In the genomic region with DNA sequence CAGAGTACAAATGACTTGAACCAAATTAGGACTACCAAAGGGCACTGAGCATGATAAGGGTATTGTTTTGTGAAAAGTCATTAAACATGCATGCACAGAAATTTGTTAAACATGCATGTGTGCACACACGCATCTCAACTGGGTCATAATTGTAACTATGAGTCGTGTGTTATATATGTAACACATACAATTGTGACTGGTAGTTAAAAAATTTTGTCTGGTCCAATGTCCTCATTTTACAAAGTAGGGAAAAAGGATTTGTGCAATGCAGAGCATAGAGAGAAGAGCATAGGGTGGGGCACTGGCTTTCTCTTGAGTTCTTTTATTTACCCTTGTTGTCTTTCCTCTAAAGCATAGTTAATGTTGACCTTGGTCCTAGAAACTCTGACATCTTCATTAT, we compare ENCODE assay signal across 14 cellular contexts. TPM values are rescaled to one million over a fixed set of nuclear protein-coding genes. Genes with fewer than 3 reads are reported as not detected.
DNase-seq lines count a peak whose midpoint lies in the region; ATAC-seq and TF ChIP-seq lines count a peak whose summit lies in the region.
"Had no signal": no experiment of that assay in that cellular context is flagged by ENCODE, and none has a peak within 500 bp of the region (broad histone marks: within the 10 kb centered on the region; RNA-seq: fewer than 3 reads in every experiment).

No MANE protein-coding gene starts in this region.

- no peak overlapping the region for H2AFZ ChIP-seq in hepatocyte

- H3K4me2 ChIP-seq in hepatocyte, result peak overlapping the region; percentile 38

- H3K36me3 Mint-ChIP-seq in T-helper 2 cell treated with Interferon-gamma antibody and Interleukin-4, amounts not matched to agents 5 μg/mL and 100 μg/mL, for 36 hours (ENCODE audit: low read depth), result no peaks in the 10 kb centered on the region

- H3K27me3 ChIP-seq in RWPE2 (ENCODE audit: insufficient read depth, poor library complexity, severe bottlenecking) (no peaks in the 10 kb centered on the region), hepatocyte (no peaks in the 10 kb centered on the region)
- H3K27me3 ChIP-seq: BE2C had no signal

- POLR2A ChIA-PET in HEK293 (lab: Yijun Ruan, JAX), result interaction anchor here (0.5 kb wide), 1 partner anchor 373 kb away, joined by 3 read pairs; no protein-coding TSS in a partner anchor

- CTCF ChIA-PET in HEK293 (lab: Yijun Ruan, JAX), result interaction anchor here (0.6 to 1.1 kb wide), 6 partner anchors 9 to 71 kb away, joined by 3 read pairs; no protein-coding TSS in a partner anchor

- H3K9me2 ChIP-seq in hepatocyte (replicated peaks; ENCODE audit: insufficient read depth), result no peaks in the 10 kb centered on the region

- WGBS in hepatocyte (ENCODE audit: low lambda C conversion rate, missing lambda C conversion rate), result 71% methylated on average over 2 of the region's 2 CpGs

- peaks cover 32% of the 10 kb centered on the region for H3K27me3 Mint-ChIP-seq in T-helper 2 cell treated with Interferon-gamma antibody and Interleukin-4, amounts not matched to agents 5 μg/mL and 100 μg/mL, for 36 hours (ENCODE audit: low read depth)

- H3K36me3 ChIP-seq in HEK293 (ENCODE audit: control insufficient read depth in 2 of 2, insufficient read depth in 1 of 2, low read length in 2 of 2) (no peaks in the 10 kb centered on the region), RWPE2 (ENCODE audit: low read depth) (no peaks in the 10 kb centered on the region), hepatocyte (replicated peaks; ENCODE audit: insufficient read depth, low read depth) (no peaks in the 10 kb centered on the region)
- H3K36me3 ChIP-seq: BE2C had no signal

- no peaks in the 10 kb centered on the region for H4K20me1 ChIP-seq in hepatocyte (ENCODE audit: insufficient read depth, poor library complexity, severe bottlenecking)

- H3K27ac Mint-ChIP-seq in T-helper 2 cell treated with Interferon-gamma antibody and Interleukin-4, amounts not matched to agents 5 μg/mL and 100 μg/mL, for 36 hours, result no peak overlapping the region
- H3K27ac Mint-ChIP-seq: CD4-positive, alpha-beta T cell had no signal

- H3K4me3 Mint-ChIP-seq in T-helper 2 cell treated with Interferon-gamma antibody and Interleukin-4, amounts not matched to agents 5 μg/mL and 100 μg/mL, for 36 hours, result no peak overlapping the region
- H3K4me3 Mint-ChIP-seq: CD4-positive, alpha-beta T cell had no signal

- H3K9me3 ChIP-seq in HEK293 (ENCODE audit: control insufficient read depth, insufficient read depth, low read depth, low read length) (no peaks in the 10 kb centered on the region), RWPE2 (ENCODE audit: severe bottlenecking) (no peaks in the 10 kb centered on the region), hepatocyte (ENCODE audit: low read depth) (no peaks in the 10 kb centered on the region)
- H3K9me3 ChIP-seq: BE2C had no signal

- TF ChIP-seq CTCF in 22Rv1 (IDR thresholded peaks at IDR 0.05) (no peak), HEK293 (tag by site-specific recombination; IDR thresholded peaks at IDR 0.05) (no peak), RWPE2 (IDR thresholded peaks at IDR 0.05; ENCODE audit: poor library complexity, severe bottlenecking) (no peak), hepatocyte (IDR thresholded peaks at IDR 0.05; ENCODE audit: poor library complexity) (no peak)

- H3K27ac ChIP-seq in 22Rv1 (peak overlapping the region; percentile 26; the same call in 1 of the 2 replicates), HEK293 (ENCODE audit: extremely low read depth, low read depth, low read length) (no peak overlapping the region), RWPE2 (ENCODE audit: poor library complexity, severe bottlenecking) (peak overlapping the region; percentile 55), hepatocyte (peak overlapping the region; percentile 48)

- no peaks in the 10 kb centered on the region for H3K4me1 Mint-ChIP-seq in T-helper 2 cell treated with Interferon-gamma antibody and Interleukin-4, amounts not matched to agents 5 μg/mL and 100 μg/mL, for 36 hours (ENCODE audit: low read depth)

- no peaks in the 10 kb centered on the region for H3K9me3 Mint-ChIP-seq in T-helper 2 cell treated with Interferon-gamma antibody and Interleukin-4, amounts not matched to agents 5 μg/mL and 100 μg/mL, for 36 hours
- H3K9me3 Mint-ChIP-seq: CD4-positive, alpha-beta T cell had no signal

- H3K4me1 ChIP-seq in HEK293 (ENCODE audit: control insufficient read depth, insufficient read depth, low read length) (no peaks in the 10 kb centered on the region), RWPE2 (ENCODE audit: insufficient read depth, poor library complexity, severe bottlenecking) (peaks cover 19% of the 10 kb centered on the region), hepatocyte (ENCODE audit: insufficient read depth) (peaks cover 15% of the 10 kb centered on the region)
- H3K4me1 ChIP-seq: BE2C had no signal

- DNase-seq in RWPE2 (ENCODE audit: low spot score), result no peak
- no peak for DNase-seq in hepatocyte (ENCODE audit: low spot score)
- no peak for DNase-seq in NCI-H187 (lab: John Stamatoyannopoulos, UW)
- no peak for DNase-seq in NOMO-1 (lab: John Stamatoyannopoulos, UW; ENCODE audit: unreplicated experiment in 2 of 2)
- no peak for DNase-seq in SKM-1 (lab: John Stamatoyannopoulos, UW; ENCODE audit: unreplicated experiment)
- no peak for DNase-seq in T-helper 2 cell treated with Interferon-gamma antibody and Interleukin-4, amounts not matched to agents 5 μg/mL and 100 μg/mL, for 36 hours (ENCODE audit: low spot score)
- DNase-seq: BE2C; CD4-positive, alpha-beta T cell; NCI-H1048; NCI-H2081 treated with DMSO at 0.1 percent for 48 hours had no signal

- H3K4me3 ChIP-seq in HEK293 (ENCODE audit: low read depth, low read length) (no peak overlapping the region), RWPE2 (ENCODE audit: severe bottlenecking) (no peak overlapping the region), hepatocyte (no peak overlapping the region)

- ATAC-seq in RWPE2 (ENCODE audit: low read depth), result peak; percentile 84

- no peaks in the 10 kb centered on the region for H3K79me2 ChIP-seq in hepatocyte

TF ChIP-seq in HEK293, 187 proteins besides CTCF, POLR2A, EP300 and RAD21:
- TF ChIP-seq, protein P1, sequence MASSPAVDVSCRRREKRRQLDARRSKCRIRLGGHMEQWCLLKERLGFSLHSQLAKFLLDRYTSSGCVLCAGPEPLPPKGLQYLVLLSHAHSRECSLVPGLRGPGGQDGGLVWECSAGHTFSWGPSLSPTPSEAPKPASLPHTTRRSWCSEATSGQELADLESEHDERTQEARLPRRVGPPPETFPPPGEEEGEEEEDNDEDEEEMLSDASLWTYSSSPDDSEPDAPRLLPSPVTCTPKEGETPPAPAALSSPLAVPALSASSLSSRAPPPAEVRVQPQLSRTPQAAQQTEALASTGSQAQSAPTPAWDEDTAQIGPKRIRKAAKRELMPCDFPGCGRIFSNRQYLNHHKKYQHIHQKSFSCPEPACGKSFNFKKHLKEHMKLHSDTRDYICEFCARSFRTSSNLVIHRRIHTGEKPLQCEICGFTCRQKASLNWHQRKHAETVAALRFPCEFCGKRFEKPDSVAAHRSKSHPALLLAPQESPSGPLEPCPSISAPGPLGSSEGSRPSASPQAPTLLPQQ (tag by site-specific recombination; IDR thresholded peaks at IDR 0.05), result no peak
- TF ChIP-seq GLIS1 (tag by site-specific recombination; IDR thresholded peaks at IDR 0.05), result 0 out of 2 replicates have a peak, but pooled peaks have one; percentile 1

RNA-seq across cellular contexts. Expression of gene IGFBPL1, which starts 19.3 kb away (rescaled TPM):
- 4.0 and 9.8 TPM in 2 replicates for total RNA-seq in hepatocyte
- 2.5 and 6.4 TPM in 2 replicates for polyA plus RNA-seq in hepatocyte
- total RNA-seq: A172; CD4-positive, alpha-beta T cell; RPMI7951 had no signal

RNA-seq across cellular contexts. Expression of gene ALDH1B1, which starts 51.1 kb away (rescaled TPM):
- 40.5 and 45.8 TPM in 2 replicates for total RNA-seq in hepatocyte
- polyA plus RNA-seq in hepatocyte, result 21.5 and 30.9 TPM in 2 replicates
